Comparison of ENCODE assay signal across 20 cellular contexts in genomic region chr1:30660241-30660640, GRCh38.
"Had no signal": no experiment of that assay in that cellular context is flagged by ENCODE, and none has a peak within 500 bp of the region (broad histone marks: within the 10 kb centered on the region; RNA-seq: fewer than 3 reads in every experiment).

No MANE protein-coding gene starts in this region.

- H3K36me3 ChIP-seq: prostate gland, suprapubic skin had no signal

- H2AFZ ChIP-seq: parathyroid adenoma had no signal

- H3K9me3 ChIP-seq: prostate gland, suprapubic skin had no signal

- H3K4me3 Mint-ChIP-seq: effector memory CD8-positive, alpha-beta T cell; immature natural killer cell; memory B cell; natural killer cell; stimulated activated naive CD8-positive, alpha-beta T cell treated with anti-CD3 and anti-CD28 coated beads, Interleukin-15, amount 100 ng/mL, for 72 hours had no signal

- H3K36me3 Mint-ChIP-seq: immature natural killer cell, memory B cell, natural killer cell had no signal

- H3K9me3 Mint-ChIP-seq: effector memory CD8-positive, alpha-beta T cell; memory B cell; natural killer cell; stimulated activated naive CD8-positive, alpha-beta T cell treated with anti-CD3 and anti-CD28 coated beads, Interleukin-15, amount 100 ng/mL, for 72 hours had no signal

- DNase-seq: cortex of kidney; effector memory CD8-positive, alpha-beta T cell; hypothalamus; immature natural killer cell; natural killer cell; right cardiac atrium; small intestine; stimulated activated CD4-positive, alpha-beta T cell treated with anti-CD3 and anti-CD28 coated beads, Interleukin-12 subunit alpha, Interleukin-12 subunit beta, amount 100 ng/mL, for 4 hours; stimulated activated CD4-positive, alpha-beta T cell treated with anti-CD3 and anti-CD28 coated beads, Interleukin-1b, Interleukin-23, amount 100 ng/mL, for 48 hours; stimulated activated CD4-positive, alpha-beta T cell treated with anti-CD3 and anti-CD28 coated beads, Interleukin-4, amount 100 ng/mL, for 1 hour; stimulated activated CD8-positive, alpha-beta memory T cell treated with anti-CD3 and anti-CD28 coated beads, Interleukin-4, amount 100 ng/mL, for 48 hours; stimulated activated naive CD4-positive, alpha-beta T cell; stimulated activated naive CD8-positive, alpha-beta T cell treated with anti-CD3 and anti-CD28 coated beads, Interleukin-15, amount 100 ng/mL, for 72 hours; trophoblast cell had no signal

- H3K4me1 ChIP-seq: parathyroid adenoma, prostate gland had no signal

- H3K4me3 ChIP-seq: lung, prostate gland, suprapubic skin had no signal

- H3K27ac ChIP-seq: parathyroid adenoma, prostate gland, suprapubic skin had no signal

- ATAC-seq: effector memory CD8-positive, alpha-beta T cell; left lobe of liver; natural killer cell; right cardiac atrium; stimulated activated naive CD8-positive, alpha-beta T cell treated with anti-CD3 and anti-CD28 coated beads, Interleukin-15, amount 100 ng/mL, for 72 hours had no signal

- H3K27ac Mint-ChIP-seq: effector memory CD8-positive, alpha-beta T cell; immature natural killer cell; memory B cell; natural killer cell; stimulated activated naive CD8-positive, alpha-beta T cell treated with anti-CD3 and anti-CD28 coated beads, Interleukin-15, amount 100 ng/mL, for 72 hours had no signal

- H3K79me2 ChIP-seq: parathyroid adenoma had no signal

- H3K9ac ChIP-seq: parathyroid adenoma had no signal

- H3K4me1 Mint-ChIP-seq: immature natural killer cell; memory B cell; natural killer cell; stimulated activated naive CD8-positive, alpha-beta T cell treated with anti-CD3 and anti-CD28 coated beads, Interleukin-15, amount 100 ng/mL, for 72 hours had no signal
